Comparison of ENCODE assay signal across 10 cellular contexts in the genomic region with DNA sequence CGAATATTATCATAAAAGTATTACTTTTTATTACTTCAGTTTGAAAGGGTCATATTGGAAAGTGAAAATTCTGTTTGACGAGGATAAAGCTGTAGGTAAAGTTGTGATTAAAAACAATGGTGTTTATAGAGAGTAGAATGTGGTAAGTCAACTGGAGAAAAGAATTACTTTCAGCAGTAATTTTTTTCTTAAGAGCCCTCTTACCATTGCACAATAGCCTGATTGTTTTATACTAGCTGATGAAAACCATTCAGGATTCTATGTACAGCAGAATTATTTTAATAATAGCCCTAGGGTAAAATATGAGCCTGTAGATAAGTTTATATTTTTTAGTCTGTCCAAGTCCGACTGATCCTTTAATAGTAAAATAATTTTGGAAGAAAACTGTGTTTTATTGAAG. TPM values are rescaled to one million over a fixed set of nuclear protein-coding genes. Genes with fewer than 3 reads are reported as not detected.
A peak's percentile ranks its signal among the peaks of the same experiment; 100 is the strongest.
DNase-seq lines count a peak whose midpoint lies in the region; FAIRE-seq and TF ChIP-seq lines count a peak whose summit lies in the region.
"Had no signal": no experiment of that assay in that cellular context is flagged by ENCODE, and none has a peak within 500 bp of the region (broad histone marks: within the 10 kb centered on the region; RNA-seq: fewer than 3 reads in every experiment).

No MANE protein-coding gene starts in this region.

- H3K4me1 ChIP-seq in OCI-LY7 (ENCODE audit: insufficient read depth, low read length, poor library complexity, severe bottlenecking): peaks cover 41% of the 10 kb centered on the region
- peaks cover 26% of the 10 kb centered on the region for H3K4me1 ChIP-seq in effector memory CD4-positive, alpha-beta T cell (ENCODE audit: control insufficient read depth, insufficient read depth, low read length, poor library complexity, severe bottlenecking)

- peaks cover 20% of the 10 kb centered on the region for H4K20me1 ChIP-seq in OCI-LY7 (ENCODE audit: insufficient read depth, low read length)

- POLR2A ChIA-PET in OCI-LY7 (lab: Charles Lee): interaction anchor here (0.6 to 2.0 kb wide), 9 partner anchors 10 to 117 kb away, joined by 3 to 8 read pairs (median 3); partner anchors contain the start of gene CDC42SE2

- no peak overlapping the region for H3K4me3 ChIP-seq in OCI-LY7 (ENCODE audit: low read depth, low read length, poor library complexity, severe bottlenecking)
- no peak overlapping the region for H3K4me3 ChIP-seq in effector memory CD4-positive, alpha-beta T cell (ENCODE audit: insufficient read depth, low read depth, low read length, poor library complexity, severe bottlenecking)
- H3K4me3 ChIP-seq: suprapubic skin had no signal

- H2AFZ ChIP-seq in OCI-LY7 (ENCODE audit: low read length): no peak overlapping the region

- no peaks in the 10 kb centered on the region for H3K9me3 Mint-ChIP-seq in osteocyte (ENCODE audit: unreplicated experiment)
- H3K9me3 Mint-ChIP-seq: dendritic cell treated with granulocyte-macrophage colony-stimulating factor and Interleukin-4, amounts not matched to agents 40 ng/mL and 50 ng/mL, for 4 days had no signal

- H3K27ac Mint-ChIP-seq in osteocyte (ENCODE audit: unreplicated experiment): peak overlapping the region; percentile 64

- H3K27ac ChIP-seq in OCI-LY7 (ENCODE audit: low read depth, low read length, poor library complexity, severe bottlenecking): no peak overlapping the region
- peak overlapping the region; percentile 76 for H3K27ac ChIP-seq in effector memory CD4-positive, alpha-beta T cell (ENCODE audit: insufficient read depth, low read length, poor library complexity, severe bottlenecking)

- no peaks in the 10 kb centered on the region for H3K27me3 Mint-ChIP-seq in osteocyte (ENCODE audit: unreplicated experiment)
- H3K27me3 Mint-ChIP-seq: dendritic cell treated with granulocyte-macrophage colony-stimulating factor and Interleukin-4, amounts not matched to agents 40 ng/mL and 50 ng/mL, for 4 days had no signal

- CTCF ChIA-PET in OCI-LY7 (lab: Charles Lee; ENCODE audit: unreplicated experiment): no interaction called here

- H3K36me3 ChIP-seq in OCI-LY7 (ENCODE audit: insufficient read depth, low read length): peaks cover 54% of the 10 kb centered on the region
- H3K36me3 ChIP-seq in effector memory CD4-positive, alpha-beta T cell (ENCODE audit: control insufficient read depth, insufficient read depth, low read length): no peaks in the 10 kb centered on the region
- H3K36me3 ChIP-seq: suprapubic skin had no signal

- no peaks in the 10 kb centered on the region for H3K9me2 ChIP-seq in OCI-LY7 (ENCODE audit: insufficient read depth, low read length)

- no peaks in the 10 kb centered on the region for H3K27me3 ChIP-seq in effector memory CD4-positive, alpha-beta T cell (replicated peaks; ENCODE audit: control insufficient read depth, insufficient read depth, low read length, poor library complexity, severe bottlenecking)
- H3K27me3 ChIP-seq: suprapubic skin had no signal

- H3K79me2 ChIP-seq in OCI-LY7 (ENCODE audit: insufficient read depth, low read depth, low read length): peaks cover 95% of the 10 kb centered on the region

- peaks cover 28% of the 10 kb centered on the region for H3K9me3 ChIP-seq in OCI-LY7 (ENCODE audit: low read length)
- no peaks in the 10 kb centered on the region for H3K9me3 ChIP-seq in effector memory CD4-positive, alpha-beta T cell (ENCODE audit: control insufficient read depth, low read length)
- H3K9me3 ChIP-seq: suprapubic skin had no signal

- peak overlapping the region; percentile 53 for H3K4me2 ChIP-seq in OCI-LY7 (ENCODE audit: low read length)

- peak; percentile 37 for FAIRE-seq in GM19239 (lab: Jason Lieb, UNC)

- no peaks in the 10 kb centered on the region for H3K36me3 Mint-ChIP-seq in osteocyte (ENCODE audit: unreplicated experiment)

- DNase-seq in GM19239 (ENCODE audit: insufficient read length, low spot score) (no peak), OCI-LY7 (ENCODE audit: low spot score) (no peak), osteocyte (ENCODE audit: extremely low spot score, unreplicated experiment) (no peak), DMS 273 treated with DMSO at 0.1 percent for 48 hours (lab: John Stamatoyannopoulos, UW) (no peak), mucosa of gallbladder (ENCODE audit: low spot score) (no peak), NCI-H1417 (lab: John Stamatoyannopoulos, UW) (no peak)
- no peak for DNase-seq in effector memory CD4-positive, alpha-beta T cell
- DNase-seq: NCI-H2107 had no signal

- intact Hi-C loops in OCI-LY7 (cut with micrococcal nuclease; ENCODE audit: unreplicated experiment): no loop called here

- peaks cover 33% of the 10 kb centered on the region for H3K4me1 Mint-ChIP-seq in osteocyte (ENCODE audit: unreplicated experiment)

- no TSS peak for BruUV-seq in OCI-LY7 (replicated peaks; lab: Mats Ljungman, UMichigan)

- TF ChIP-seq CTCF in OCI-LY7 (conservative IDR thresholded peaks at IDR 0.05; ENCODE audit: low read length) (no peak), osteocyte (IDR thresholded peaks at IDR 0.05) (no peak)

- H3K4me3 Mint-ChIP-seq in osteocyte (ENCODE audit: unreplicated experiment): no peak overlapping the region
- H3K4me3 Mint-ChIP-seq: dendritic cell treated with granulocyte-macrophage colony-stimulating factor and Interleukin-4, amounts not matched to agents 40 ng/mL and 50 ng/mL, for 4 days had no signal

RNA-seq across cellular contexts. Expression of gene CDC42SE2, which starts 16.6 kb away (rescaled TPM):
- total RNA-seq in OCI-LY7 (2014; rRNA removed; shearing (Covaris generic)): 34.7 and 54.2 TPM in 2 replicates
- total RNA-seq in OCI-LY7 (2022) (66.8 and 68.9 TPM in 2 replicates), osteocyte (21.6 and 22.9 TPM in 2 replicates), mucosa of gallbladder (47.6 TPM)
